ENCODE assay signal across 8 cellular contexts in the genomic region with DNA sequence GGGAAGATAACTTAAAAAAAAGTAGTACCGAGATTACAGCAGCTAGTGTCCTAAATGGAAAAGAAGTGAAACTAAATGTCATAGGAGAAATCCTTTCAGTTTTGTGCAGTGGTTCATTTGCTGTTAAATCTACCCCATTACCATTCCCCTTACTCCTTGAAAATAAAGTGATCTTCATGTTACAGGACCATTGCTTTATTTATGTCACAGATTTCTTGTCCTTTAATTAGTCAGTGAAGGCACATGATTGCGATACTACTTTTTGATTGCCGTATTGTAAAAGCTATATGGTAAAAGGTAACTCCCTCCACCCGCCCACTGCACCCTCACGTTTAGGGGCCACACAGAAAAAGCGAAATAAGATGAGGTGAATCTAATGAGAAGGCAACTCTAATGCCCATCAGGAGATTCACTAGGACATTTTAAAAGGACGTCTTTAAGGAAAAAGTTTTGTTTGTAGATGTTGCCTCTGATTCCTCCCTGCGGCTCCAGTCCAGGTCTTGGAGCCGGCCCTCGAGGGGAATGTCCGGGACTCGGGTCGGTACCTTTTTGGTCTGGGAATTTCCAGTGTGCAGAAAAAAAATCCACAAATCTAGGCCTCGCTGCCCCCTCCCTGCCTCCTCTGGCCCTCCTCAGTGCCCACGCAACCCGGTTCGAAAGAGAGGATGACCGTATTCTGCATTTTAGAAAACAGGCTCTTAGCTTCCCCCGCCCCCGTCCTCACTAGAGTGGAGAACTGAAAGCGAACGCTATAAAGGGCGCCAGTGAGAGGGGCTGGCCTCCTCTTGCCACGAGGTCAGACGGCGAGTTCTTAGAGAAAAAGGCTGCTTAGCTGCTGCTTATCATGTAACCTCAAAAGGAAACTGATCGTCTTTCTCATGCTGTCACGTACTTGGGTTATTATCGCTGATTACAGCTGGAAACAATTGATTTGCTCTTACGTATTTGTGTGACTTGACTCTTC. TPM values are rescaled to one million over a fixed set of nuclear protein-coding genes. Genes with fewer than 3 reads are reported as not detected.
DNase-seq lines count a peak whose midpoint lies in the region; ATAC-seq, FAIRE-seq and TF ChIP-seq lines count a peak whose summit lies in the region.

No MANE protein-coding gene starts in this region.

- no peak overlapping the region for H3K9ac ChIP-seq in neural progenitor cell
- peak overlapping the region; percentile 84 to 90 for H3K9ac ChIP-seq in stomach smooth muscle (ENCODE audit: low read length in 2 of 2)

- H3K27ac ChIP-seq in neural progenitor cell, result no peak overlapping the region
- H3K27ac ChIP-seq in stomach smooth muscle (ENCODE audit: low read length), result peak overlapping the region; percentile 85

- TF ChIP-seq CTCF in foreskin fibroblast (IDR thresholded peaks at IDR 0.05; ENCODE audit: low read depth, low read length) (no peak), neural progenitor cell (IDR thresholded peaks at IDR 0.05) (no peak)

- H3K4me1 ChIP-seq in neural progenitor cell, result peaks cover 19% of the 10 kb centered on the region
- peaks cover 12% of the 10 kb centered on the region for H3K4me1 ChIP-seq in stomach smooth muscle (ENCODE audit: control insufficient read depth, insufficient read depth, low read length)

- no peaks in the 10 kb centered on the region for H3K27me3 Mint-ChIP-seq in neural progenitor cell (ENCODE audit: insufficient read depth, low read depth)

- no peaks in the 10 kb centered on the region for H3K36me3 Mint-ChIP-seq in neural progenitor cell

- H3K4me3 ChIP-seq in foreskin fibroblast (ENCODE audit: low read depth in 1 of 2, low read length in 2 of 2) (peak overlapping the region; percentile 57 to 70), neural progenitor cell (peak overlapping the region; percentile 51), stomach smooth muscle (ENCODE audit: low read length in 2 of 2) (peak overlapping the region; percentile 76 to 82)

- peak; percentile 90 for ATAC-seq in HG03354 (IDR thresholded peaks at IDR 0.05; ENCODE audit: poor library complexity, severe bottlenecking, unreplicated experiment)

- no peaks in the 10 kb centered on the region for H4K20me1 ChIP-seq in neural progenitor cell (ENCODE audit: low read depth)

- H3F3A ChIP-seq in neural progenitor cell (ENCODE audit: low read depth), result peaks cover 5% of the 10 kb centered on the region

- H3K27ac Mint-ChIP-seq in neural progenitor cell, result peak overlapping the region; percentile 96

- peak overlapping the region; percentile 75 for H3K4me2 ChIP-seq in neural progenitor cell

- no peaks in the 10 kb centered on the region for H3K9me3 Mint-ChIP-seq in neural progenitor cell

- FAIRE-seq in RCC 7860 (lab: Jason Lieb, UNC), result peak; percentile 83

- H3K9me3 ChIP-seq in neural progenitor cell (ENCODE audit: low read depth) (no peaks in the 10 kb centered on the region), stomach smooth muscle (ENCODE audit: control insufficient read depth in 2 of 2, low read length in 2 of 2) (no peaks in the 10 kb centered on the region)

- H3K4me3 Mint-ChIP-seq in neural progenitor cell, result peak overlapping the region; percentile 85

- no peaks in the 10 kb centered on the region for H3K79me2 ChIP-seq in neural progenitor cell (ENCODE audit: low read depth)

- H3K36me3 ChIP-seq in neural progenitor cell, result no peaks in the 10 kb centered on the region
- no peaks in the 10 kb centered on the region for H3K36me3 ChIP-seq in stomach smooth muscle (ENCODE audit: control insufficient read depth in 2 of 2, insufficient read depth in 2 of 2, low read length in 2 of 2)

- peaks cover 23% of the 10 kb centered on the region for H3K4me1 Mint-ChIP-seq in neural progenitor cell

- H3K27me3 ChIP-seq in neural progenitor cell, result no peaks in the 10 kb centered on the region
- no peaks in the 10 kb centered on the region for H3K27me3 ChIP-seq in stomach smooth muscle (ENCODE audit: control insufficient read depth in 1 of 2, insufficient read depth in 2 of 2, low read length in 2 of 2)

- peak; percentile 92 for TF ChIP-seq POLR2A in GM19099 (IDR thresholded peaks at IDR 0.05; ENCODE audit: extremely low read depth, insufficient read length, low read depth)

- peak; percentile 69 for DNase-seq in AG20443 (ENCODE audit: low spot score)
- peak; percentile 84 for DNase-seq in RCC 7860 (ENCODE audit: low spot score)
- DNase-seq in activated effector memory CD4-positive, alpha-beta T cell treated with Interleukin-2 at 50 U/mL for 16 hours, result peak; percentile 64
- DNase-seq in foreskin fibroblast, result peak; percentile 46 to 80
- peak; percentile 82 for DNase-seq in neural progenitor cell (ENCODE audit: low spot score)

- H2AFZ ChIP-seq in neural progenitor cell (replicated peaks), result peak overlapping the region; percentile 85

RNA-seq across cellular contexts. Expression of a gene that starts 21.8 kb away (rescaled TPM):
- 14.7 and 19.7 TPM in 2 replicates for total RNA-seq in neural progenitor cell (ENCODE audit: low replicate concordance)

RNA-seq across cellular contexts. Expression of a gene that starts 48.5 kb away (rescaled TPM):
- total RNA-seq in neural progenitor cell (ENCODE audit: low replicate concordance), result 9.4 and 9.6 TPM in 2 replicates
